9 cellular contexts compared by ENCODE assay signal in the genomic region with DNA sequence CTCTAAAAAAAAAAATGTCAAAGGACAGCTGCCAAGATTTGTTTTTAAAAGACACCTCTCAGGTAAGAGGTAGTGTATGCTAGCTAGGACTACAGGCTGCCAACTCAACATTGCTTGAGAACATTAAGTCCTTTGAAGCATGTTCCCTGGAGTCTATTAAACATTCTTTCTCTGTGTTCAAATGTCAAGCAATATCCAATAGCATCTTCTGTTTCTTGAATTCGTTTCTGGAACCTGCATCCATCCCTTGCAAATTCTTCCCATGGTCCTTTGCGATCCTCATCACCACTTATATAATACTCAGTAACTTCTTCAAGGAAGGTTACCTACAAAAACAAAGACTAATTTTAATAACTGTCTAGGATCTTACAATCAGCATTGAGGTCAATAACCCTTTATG. TPM values are rescaled to one million over a fixed set of nuclear protein-coding genes. Genes with fewer than 3 reads are reported as not detected.
DNase-seq lines count a peak whose midpoint lies in the region; ATAC-seq and TF ChIP-seq lines count a peak whose summit lies in the region.
"Had no signal": no experiment of that assay in that cellular context is flagged by ENCODE, and none has a peak within 500 bp of the region (broad histone marks: within the 10 kb centered on the region; RNA-seq: fewer than 3 reads in every experiment).

No MANE protein-coding gene starts in this region.

- peak overlapping the region; percentile 99 for H3K4me3 ChIP-seq in fibroblast of the aortic adventitia (ENCODE audit: low read depth, low read length)

- H3K9me3 ChIP-seq in T-helper 17 cell (ENCODE audit: control insufficient read depth, low read length, poor library complexity, severe bottlenecking), result no peaks in the 10 kb centered on the region

- H3K9me3 Mint-ChIP-seq in activated CD8-positive, alpha-beta memory T cell treated with anti-CD3 and anti-CD28 coated beads, Interleukin-2, amount 10 ng/mL, durations not matched to agents 7 days and 5 days (ENCODE audit: low read depth), result no peaks in the 10 kb centered on the region
- no peaks in the 10 kb centered on the region for H3K9me3 Mint-ChIP-seq in stimulated activated naive B cell treated with anti-CD40 and anti-IgM and Interleukin-4, amounts not matched to agents 10 μg/mL and 1 μg/mL and 100 μg/mL, for 72 hours

- no peaks in the 10 kb centered on the region for H3K27me3 Mint-ChIP-seq in activated CD8-positive, alpha-beta memory T cell treated with anti-CD3 and anti-CD28 coated beads, Interleukin-2, amount 10 ng/mL, durations not matched to agents 7 days and 5 days
- no peaks in the 10 kb centered on the region for H3K27me3 Mint-ChIP-seq in T-helper 17 cell
- H3K27me3 Mint-ChIP-seq in stimulated activated naive B cell treated with anti-CD40 and anti-IgM and Interleukin-4, amounts not matched to agents 10 μg/mL and 1 μg/mL and 100 μg/mL, for 72 hours, result no peaks in the 10 kb centered on the region

- DNase-seq in activated CD8-positive, alpha-beta memory T cell treated with anti-CD3 and anti-CD28 coated beads, Interleukin-2, amount 10 ng/mL, durations not matched to agents 7 days and 5 days, result peak; percentile 2
- DNase-seq in activated CD8-positive, alpha-beta memory T cell treated with anti-CD3 and anti-CD28 coated beads, Interleukin-2, amount 50 U/mL, for 4 hours, result no peak
- DNase-seq in T-helper 17 cell (no peak), fibroblast of the aortic adventitia (ENCODE audit: low read depth) (peak; percentile 35), HK-2 (ENCODE audit: unreplicated experiment) (no peak), NCI-H2081 (lab: John Stamatoyannopoulos, UW) (no peak)
- DNase-seq in stimulated activated naive B cell treated with anti-CD40 and anti-IgM and Interleukin-4, amounts not matched to agents 10 μg/mL and 1 μg/mL and 100 μg/mL, for 72 hours, result no peak
- DNase-seq: NCI-H2171 had no signal

- TF ChIP-seq CTCF in fibroblast of the aortic adventitia (IDR thresholded peaks at IDR 0.05; ENCODE audit: insufficient read depth, low read length), result no peak

- H3K27ac Mint-ChIP-seq in activated CD8-positive, alpha-beta memory T cell treated with anti-CD3 and anti-CD28 coated beads, Interleukin-2, amount 10 ng/mL, durations not matched to agents 7 days and 5 days, result peak overlapping the region; percentile 52
- H3K27ac Mint-ChIP-seq in T-helper 17 cell, result peak overlapping the region; percentile 100
- H3K27ac Mint-ChIP-seq in stimulated activated naive B cell treated with anti-CD40 and anti-IgM and Interleukin-4, amounts not matched to agents 10 μg/mL and 1 μg/mL and 100 μg/mL, for 72 hours, result no peak overlapping the region

- peaks cover 23% of the 10 kb centered on the region for H3K4me1 Mint-ChIP-seq in activated CD8-positive, alpha-beta memory T cell treated with anti-CD3 and anti-CD28 coated beads, Interleukin-2, amount 10 ng/mL, durations not matched to agents 7 days and 5 days
- peaks cover 18% of the 10 kb centered on the region for H3K4me1 Mint-ChIP-seq in T-helper 17 cell
- peaks cover 6 to 18% of the 10 kb centered on the region in 2 donors for H3K4me1 Mint-ChIP-seq in stimulated activated naive B cell treated with anti-CD40 and anti-IgM and Interleukin-4, amounts not matched to agents 10 μg/mL and 1 μg/mL and 100 μg/mL, for 72 hours

- CTCF ChIA-PET in activated CD8-positive, alpha-beta memory T cell treated with anti-CD3 and anti-CD28 coated beads, Interleukin-2, amount 10 ng/mL, durations not matched to agents 7 days and 5 days (lab: Charles Lee), result interaction anchor here (0.8 to 1.8 kb wide), 2 partner anchors 108 to 243 kb away, joined by 3 to 6 read pairs; no protein-coding TSS in a partner anchor

- peaks cover 59% of the 10 kb centered on the region for H3K36me3 Mint-ChIP-seq in activated CD8-positive, alpha-beta memory T cell treated with anti-CD3 and anti-CD28 coated beads, Interleukin-2, amount 10 ng/mL, durations not matched to agents 7 days and 5 days
- H3K36me3 Mint-ChIP-seq in T-helper 17 cell (ENCODE audit: low read depth), result peaks cover 6% of the 10 kb centered on the region
- peaks cover 21 to 39% of the 10 kb centered on the region in 2 donors for H3K36me3 Mint-ChIP-seq in stimulated activated naive B cell treated with anti-CD40 and anti-IgM and Interleukin-4, amounts not matched to agents 10 μg/mL and 1 μg/mL and 100 μg/mL, for 72 hours

- peak overlapping the region; percentile 92 for H3K4me3 Mint-ChIP-seq in activated CD8-positive, alpha-beta memory T cell treated with anti-CD3 and anti-CD28 coated beads, Interleukin-2, amount 10 ng/mL, durations not matched to agents 7 days and 5 days
- H3K4me3 Mint-ChIP-seq in T-helper 17 cell, result peak overlapping the region; percentile 73
- peak overlapping the region; percentile 41 to 44 for H3K4me3 Mint-ChIP-seq in stimulated activated naive B cell treated with anti-CD40 and anti-IgM and Interleukin-4, amounts not matched to agents 10 μg/mL and 1 μg/mL and 100 μg/mL, for 72 hours

- ATAC-seq in activated CD8-positive, alpha-beta memory T cell treated with anti-CD3 and anti-CD28 coated beads, Interleukin-2, amount 10 ng/mL, durations not matched to agents 7 days and 5 days, result no peak
- ATAC-seq in T-helper 17 cell (peak; percentile 3), GM21576 (IDR thresholded peaks at IDR 0.05; ENCODE audit: unreplicated experiment) (no peak)
- no peak for ATAC-seq in stimulated activated naive B cell treated with anti-CD40 and anti-IgM and Interleukin-4, amounts not matched to agents 10 μg/mL and 1 μg/mL and 100 μg/mL, for 72 hours (replicated peaks)

RNA-seq across cellular contexts. Expression of a gene that starts 5.6 kb away (rescaled TPM):
- 10 to 100 TPM; 75.5 to 81.7 TPM for total RNA-seq in activated CD8-positive, alpha-beta memory T cell treated with anti-CD3 and anti-CD28 coated beads, Interleukin-2, amount 10 ng/mL, durations not matched to agents 7 days and 5 days
- 100 to 1,000 TPM; 207 to 266 TPM for total RNA-seq in T-helper 17 cell
- total RNA-seq in fibroblast of the aortic adventitia (ENCODE audit: low replicate concordance), result 20.0 and 30.3 TPM in 2 replicates

RNA-seq across cellular contexts. Expression of a gene that starts 46.3 kb away (rescaled TPM):
- under 1 TPM; 0.02 to 0.29 TPM for total RNA-seq in activated CD8-positive, alpha-beta memory T cell treated with anti-CD3 and anti-CD28 coated beads, Interleukin-2, amount 10 ng/mL, durations not matched to agents 7 days and 5 days
- total RNA-seq in T-helper 17 cell (under 1 TPM; 0.47 to 0.50 TPM), fibroblast of the aortic adventitia (ENCODE audit: low replicate concordance) (3.6 and 5.1 TPM in 2 replicates)

Comparison
In these comparisons a context has a peak if more than half of its experiments do, and no peak if none do; other contexts are left out.
1. DNase-seq: peak in activated CD8-positive, alpha-beta memory T cell treated with anti-CD3 and anti-CD28 coated beads, Interleukin-2, amount 10 ng/mL, durations not matched to agents 7 days and 5 days (single experiment) and fibroblast of the aortic adventitia (single experiment); none in activated CD8-positive, alpha-beta memory T cell treated with anti-CD3 and anti-CD28 coated beads, Interleukin-2, amount 50 U/mL, for 4 hours (single experiment), T-helper 17 cell (0 of 3), stimulated activated naive B cell treated with anti-CD40 and anti-IgM and Interleukin-4, amounts not matched to agents 10 μg/mL and 1 μg/mL and 100 μg/mL, for 72 hours (single experiment), HK-2 (single experiment) and NCI-H2081 (0 of 2).
2. Peak in every context shown above with its lines, with median percentiles within 50 percentile points of each other: H3K4me3 Mint-ChIP-seq.